ENCODE assay signal across 8 cellular contexts in genomic region chr5:36878421-36879088, GRCh38. TPM values are rescaled to one million over a fixed set of nuclear protein-coding genes. Genes with fewer than 3 reads are reported as not detected.
DNase-seq lines count a peak whose midpoint lies in the region; ATAC-seq and TF ChIP-seq lines count a peak whose summit lies in the region.

No MANE protein-coding gene starts in this region.

- DNase-seq in CD4-positive, CD25-positive, alpha-beta regulatory T cell = no peak
- peak; percentile 35 for DNase-seq in HFFc6
- peak; percentile 70 for DNase-seq in SK-MEL-5 (ENCODE audit: low read depth, low spot score)
- DNase-seq in epidermal melanocyte (ENCODE audit: insufficient read length, low spot score) = peak; percentile 20
- DNase-seq in natural killer cell treated with Interleukin-12 subunit alpha and Interleukin-12 subunit beta and Interleukin-15 and Interleukin-18, amount 100 ng/mL, for 72 hours (ENCODE audit: low spot score) = no peak
- DNase-seq in CD1c-positive myeloid dendritic cell (ENCODE audit: extremely low spot score) = no peak
- no peak for DNase-seq in sciatic nerve (ENCODE audit: low spot score)

- TF ChIP-seq CTCF in HFFc6 (IDR thresholded peaks at IDR 0.05) = no peak

- peaks cover 8% of the 10 kb centered on the region for H3K27me3 Mint-ChIP-seq in CD4-positive, CD25-positive, alpha-beta regulatory T cell
- H3K27me3 Mint-ChIP-seq in HFFc6 (ENCODE audit: insufficient read depth) = peaks cover 2% of the 10 kb centered on the region
- H3K27me3 Mint-ChIP-seq in natural killer cell treated with Interleukin-12 subunit alpha and Interleukin-12 subunit beta and Interleukin-15 and Interleukin-18, amount 100 ng/mL, for 72 hours = no peaks in the 10 kb centered on the region

- H3K27ac Mint-ChIP-seq in CD4-positive, CD25-positive, alpha-beta regulatory T cell = peak overlapping the region; percentile 94 to 99 (median 96)
- peak overlapping the region; percentile 98 for H3K27ac Mint-ChIP-seq in HFFc6
- peak overlapping the region; percentile 93 to 96 for H3K27ac Mint-ChIP-seq in natural killer cell treated with Interleukin-12 subunit alpha and Interleukin-12 subunit beta and Interleukin-15 and Interleukin-18, amount 100 ng/mL, for 72 hours

- H3K36me3 ChIP-seq in CD4-positive, CD25-positive, alpha-beta regulatory T cell (ENCODE audit: control insufficient read depth, insufficient read depth, low read length) = no peaks in the 10 kb centered on the region

- H3K36me3 Mint-ChIP-seq in CD4-positive, CD25-positive, alpha-beta regulatory T cell = no peaks in the 10 kb centered on the region
- H3K36me3 Mint-ChIP-seq in HFFc6 (ENCODE audit: low read depth) = peaks cover 15% of the 10 kb centered on the region
- H3K36me3 Mint-ChIP-seq in natural killer cell treated with Interleukin-12 subunit alpha and Interleukin-12 subunit beta and Interleukin-15 and Interleukin-18, amount 100 ng/mL, for 72 hours = peaks cover 4% of the 10 kb centered on the region

- no peak for ATAC-seq in CD4-positive, CD25-positive, alpha-beta regulatory T cell (ENCODE audit: low read depth in 2 of 2)
- no peak for ATAC-seq in natural killer cell treated with Interleukin-12 subunit alpha and Interleukin-12 subunit beta and Interleukin-15 and Interleukin-18, amount 100 ng/mL, for 72 hours
- ATAC-seq in GM21526 (IDR thresholded peaks at IDR 0.05; ENCODE audit: low FRiP score, unreplicated experiment) (no peak), sciatic nerve (no peak)

- intact Hi-C loops in sciatic nerve (cut with DNase I) = no loop called here

- H3K9me3 ChIP-seq in CD4-positive, CD25-positive, alpha-beta regulatory T cell (ENCODE audit: control insufficient read depth in 2 of 2, low read length in 2 of 2) = no peaks in the 10 kb centered on the region

- in situ Hi-C loops in SK-MEL-5 (cut with HindIII; ENCODE audit: low pct_unique_long_range_greater_than_20kb, low sequenced_read_pairs) = no loop called here

- peaks cover 25 to 58% (median 44%) of the 10 kb centered on the region in 4 donors for H3K4me1 Mint-ChIP-seq in CD4-positive, CD25-positive, alpha-beta regulatory T cell
- peaks cover 48% of the 10 kb centered on the region for H3K4me1 Mint-ChIP-seq in HFFc6 (ENCODE audit: low read depth)
- peaks cover 40 to 51% of the 10 kb centered on the region in 2 donors for H3K4me1 Mint-ChIP-seq in natural killer cell treated with Interleukin-12 subunit alpha and Interleukin-12 subunit beta and Interleukin-15 and Interleukin-18, amount 100 ng/mL, for 72 hours (ENCODE audit: low read depth in 2 of 2)

- H3K27ac ChIP-seq in CD4-positive, CD25-positive, alpha-beta regulatory T cell (ENCODE audit: insufficient read depth, low read length, poor library complexity, severe bottlenecking) = peak overlapping the region; percentile 97

- H3K4me1 ChIP-seq in CD4-positive, CD25-positive, alpha-beta regulatory T cell (ENCODE audit: control insufficient read depth, insufficient read depth, low read length, poor library complexity, severe bottlenecking) = peaks cover 49% of the 10 kb centered on the region

- H3K27me3 ChIP-seq in CD4-positive, CD25-positive, alpha-beta regulatory T cell (ENCODE audit: control insufficient read depth, insufficient read depth, low read length) = no peaks in the 10 kb centered on the region

- peak overlapping the region; percentile 87 to 99 (median 98) for H3K4me3 Mint-ChIP-seq in CD4-positive, CD25-positive, alpha-beta regulatory T cell
- peak overlapping the region; percentile 95 for H3K4me3 Mint-ChIP-seq in HFFc6
- peak overlapping the region; percentile 92 for H3K4me3 Mint-ChIP-seq in natural killer cell treated with Interleukin-12 subunit alpha and Interleukin-12 subunit beta and Interleukin-15 and Interleukin-18, amount 100 ng/mL, for 72 hours

- H3K4me3 ChIP-seq in CD4-positive, CD25-positive, alpha-beta regulatory T cell (ENCODE audit: low read depth, low read length) = peak overlapping the region; percentile 92

- H3K9me3 Mint-ChIP-seq in CD4-positive, CD25-positive, alpha-beta regulatory T cell = peaks cover 0 to 2% (median 0%) of the 10 kb centered on the region in 7 donors
- H3K9me3 Mint-ChIP-seq in HFFc6 = no peaks in the 10 kb centered on the region
- no peaks in the 10 kb centered on the region for H3K9me3 Mint-ChIP-seq in natural killer cell treated with Interleukin-12 subunit alpha and Interleukin-12 subunit beta and Interleukin-15 and Interleukin-18, amount 100 ng/mL, for 72 hours

RNA-seq across cellular contexts. Expression of gene NIPBL, which starts 2.0 kb away (rescaled TPM):
- 132 TPM for total RNA-seq in CD4-positive, CD25-positive, alpha-beta regulatory T cell
- polyA plus RNA-seq in CD4-positive, CD25-positive, alpha-beta regulatory T cell = 10 to 100 TPM; 12.5 to 21.2 (median 15.4) TPM
- 10 to 100 TPM; 31.6 to 35.7 (median 32.6) TPM for total RNA-seq in HFFc6 (2021; fragmentation: NEBNext Ultra II Directional; extraction: Animal tissue kit (Norgen Biotek cat#: 25700))
- total RNA-seq in SK-MEL-5 (2014; rRNA removed; shearing (Covaris generic)) = 21.2 and 29.3 TPM in 2 replicates
- polyA plus RNA-seq in SK-MEL-5 (2015; cell fraction: cytosol; rRNA removed) = 20.2 and 28.5 TPM in 2 replicates
- 29.1 and 29.5 TPM in 2 replicates for polyA plus RNA-seq in SK-MEL-5 (2015; cell fraction: nucleus; rRNA removed)
- total RNA-seq in natural killer cell treated with Interleukin-12 subunit alpha and Interleukin-12 subunit beta and Interleukin-15 and Interleukin-18, amount 100 ng/mL, for 72 hours = 10 to 100 TPM; 56.8 to 71.2 TPM
- 97.0 TPM for total RNA-seq in sciatic nerve

Comparison
In these comparisons a context has a peak if more than half of its experiments do, and no peak if none do; other contexts are left out.
1. DNase-seq: peak in HFFc6 (single experiment), SK-MEL-5 (single experiment) and epidermal melanocyte (single experiment); none in CD4-positive, CD25-positive, alpha-beta regulatory T cell (0 of 3), natural killer cell treated with Interleukin-12 subunit alpha and Interleukin-12 subunit beta and Interleukin-15 and Interleukin-18, amount 100 ng/mL, for 72 hours (single experiment), CD1c-positive myeloid dendritic cell (single experiment) and sciatic nerve (single experiment).
2. Peak in every context shown above with its lines, with median percentiles within 50 percentile points of each other: H3K27ac Mint-ChIP-seq and H3K4me3 Mint-ChIP-seq.